In the genomic region with DNA sequence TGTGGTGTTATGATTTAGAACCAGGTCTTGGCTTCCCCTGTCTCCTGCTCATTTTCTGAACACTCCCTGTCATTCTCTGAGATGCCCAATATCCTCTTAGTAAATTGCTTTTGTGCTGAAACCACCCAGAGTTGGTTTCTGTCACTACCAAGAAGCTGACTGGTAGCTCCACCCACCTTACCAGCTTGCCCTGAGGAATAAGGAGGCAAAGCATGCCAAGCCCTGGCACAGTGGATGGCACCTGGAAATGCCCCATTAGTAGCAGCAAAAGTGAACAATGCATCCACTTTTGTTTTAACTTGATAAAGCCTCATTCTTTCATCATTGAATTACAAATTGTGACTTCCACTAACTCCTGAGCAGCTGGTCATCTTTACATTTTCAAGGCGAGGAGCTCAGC, we compare ENCODE assay signal across 2 cellular contexts.
TF ChIP-seq lines count a peak whose summit lies in the region.

No MANE protein-coding gene starts in this region.

TF ChIP-seq in GM23338, 12 proteins besides CTCF, POLR2A, EP300 and RAD21:
- TF ChIP-seq POLR2AphosphoS5 (IDR thresholded peaks at IDR 0.05; ENCODE audit: low read depth) (no peak), JUNB (IDR thresholded peaks at IDR 0.05; ENCODE audit: unreplicated experiment) (no peak), CREB1 (CRISPR knock-in tag; IDR thresholded peaks at IDR 0.05; ENCODE audit: low read depth) (no peak), EZH2phosphoT487 (IDR thresholded peaks at IDR 0.05; ENCODE audit: unreplicated experiment) (no peak), STAT1 (IDR thresholded peaks at IDR 0.05; ENCODE audit: unreplicated experiment) (no peak), ZNF114 (CRISPR knock-in tag; IDR thresholded peaks at IDR 0.05) (no peak)
- TF ChIP-seq, protein P1, sequence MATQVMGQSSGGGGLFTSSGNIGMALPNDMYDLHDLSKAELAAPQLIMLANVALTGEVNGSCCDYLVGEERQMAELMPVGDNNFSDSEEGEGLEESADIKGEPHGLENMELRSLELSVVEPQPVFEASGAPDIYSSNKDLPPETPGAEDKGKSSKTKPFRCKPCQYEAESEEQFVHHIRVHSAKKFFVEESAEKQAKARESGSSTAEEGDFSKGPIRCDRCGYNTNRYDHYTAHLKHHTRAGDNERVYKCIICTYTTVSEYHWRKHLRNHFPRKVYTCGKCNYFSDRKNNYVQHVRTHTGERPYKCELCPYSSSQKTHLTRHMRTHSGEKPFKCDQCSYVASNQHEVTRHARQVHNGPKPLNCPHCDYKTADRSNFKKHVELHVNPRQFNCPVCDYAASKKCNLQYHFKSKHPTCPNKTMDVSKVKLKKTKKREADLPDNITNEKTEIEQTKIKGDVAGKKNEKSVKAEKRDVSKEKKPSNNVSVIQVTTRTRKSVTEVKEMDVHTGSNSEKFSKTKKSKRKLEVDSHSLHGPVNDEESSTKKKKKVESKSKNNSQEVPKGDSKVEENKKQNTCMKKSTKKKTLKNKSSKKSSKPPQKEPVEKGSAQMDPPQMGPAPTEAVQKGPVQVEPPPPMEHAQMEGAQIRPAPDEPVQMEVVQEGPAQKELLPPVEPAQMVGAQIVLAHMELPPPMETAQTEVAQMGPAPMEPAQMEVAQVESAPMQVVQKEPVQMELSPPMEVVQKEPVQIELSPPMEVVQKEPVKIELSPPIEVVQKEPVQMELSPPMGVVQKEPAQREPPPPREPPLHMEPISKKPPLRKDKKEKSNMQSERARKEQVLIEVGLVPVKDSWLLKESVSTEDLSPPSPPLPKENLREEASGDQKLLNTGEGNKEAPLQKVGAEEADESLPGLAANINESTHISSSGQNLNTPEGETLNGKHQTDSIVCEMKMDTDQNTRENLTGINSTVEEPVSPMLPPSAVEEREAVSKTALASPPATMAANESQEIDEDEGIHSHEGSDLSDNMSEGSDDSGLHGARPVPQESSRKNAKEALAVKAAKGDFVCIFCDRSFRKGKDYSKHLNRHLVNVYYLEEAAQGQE (IDR thresholded peaks at IDR 0.05; ENCODE audit: unreplicated experiment): no peak
- TF ChIP-seq, protein P2, sequence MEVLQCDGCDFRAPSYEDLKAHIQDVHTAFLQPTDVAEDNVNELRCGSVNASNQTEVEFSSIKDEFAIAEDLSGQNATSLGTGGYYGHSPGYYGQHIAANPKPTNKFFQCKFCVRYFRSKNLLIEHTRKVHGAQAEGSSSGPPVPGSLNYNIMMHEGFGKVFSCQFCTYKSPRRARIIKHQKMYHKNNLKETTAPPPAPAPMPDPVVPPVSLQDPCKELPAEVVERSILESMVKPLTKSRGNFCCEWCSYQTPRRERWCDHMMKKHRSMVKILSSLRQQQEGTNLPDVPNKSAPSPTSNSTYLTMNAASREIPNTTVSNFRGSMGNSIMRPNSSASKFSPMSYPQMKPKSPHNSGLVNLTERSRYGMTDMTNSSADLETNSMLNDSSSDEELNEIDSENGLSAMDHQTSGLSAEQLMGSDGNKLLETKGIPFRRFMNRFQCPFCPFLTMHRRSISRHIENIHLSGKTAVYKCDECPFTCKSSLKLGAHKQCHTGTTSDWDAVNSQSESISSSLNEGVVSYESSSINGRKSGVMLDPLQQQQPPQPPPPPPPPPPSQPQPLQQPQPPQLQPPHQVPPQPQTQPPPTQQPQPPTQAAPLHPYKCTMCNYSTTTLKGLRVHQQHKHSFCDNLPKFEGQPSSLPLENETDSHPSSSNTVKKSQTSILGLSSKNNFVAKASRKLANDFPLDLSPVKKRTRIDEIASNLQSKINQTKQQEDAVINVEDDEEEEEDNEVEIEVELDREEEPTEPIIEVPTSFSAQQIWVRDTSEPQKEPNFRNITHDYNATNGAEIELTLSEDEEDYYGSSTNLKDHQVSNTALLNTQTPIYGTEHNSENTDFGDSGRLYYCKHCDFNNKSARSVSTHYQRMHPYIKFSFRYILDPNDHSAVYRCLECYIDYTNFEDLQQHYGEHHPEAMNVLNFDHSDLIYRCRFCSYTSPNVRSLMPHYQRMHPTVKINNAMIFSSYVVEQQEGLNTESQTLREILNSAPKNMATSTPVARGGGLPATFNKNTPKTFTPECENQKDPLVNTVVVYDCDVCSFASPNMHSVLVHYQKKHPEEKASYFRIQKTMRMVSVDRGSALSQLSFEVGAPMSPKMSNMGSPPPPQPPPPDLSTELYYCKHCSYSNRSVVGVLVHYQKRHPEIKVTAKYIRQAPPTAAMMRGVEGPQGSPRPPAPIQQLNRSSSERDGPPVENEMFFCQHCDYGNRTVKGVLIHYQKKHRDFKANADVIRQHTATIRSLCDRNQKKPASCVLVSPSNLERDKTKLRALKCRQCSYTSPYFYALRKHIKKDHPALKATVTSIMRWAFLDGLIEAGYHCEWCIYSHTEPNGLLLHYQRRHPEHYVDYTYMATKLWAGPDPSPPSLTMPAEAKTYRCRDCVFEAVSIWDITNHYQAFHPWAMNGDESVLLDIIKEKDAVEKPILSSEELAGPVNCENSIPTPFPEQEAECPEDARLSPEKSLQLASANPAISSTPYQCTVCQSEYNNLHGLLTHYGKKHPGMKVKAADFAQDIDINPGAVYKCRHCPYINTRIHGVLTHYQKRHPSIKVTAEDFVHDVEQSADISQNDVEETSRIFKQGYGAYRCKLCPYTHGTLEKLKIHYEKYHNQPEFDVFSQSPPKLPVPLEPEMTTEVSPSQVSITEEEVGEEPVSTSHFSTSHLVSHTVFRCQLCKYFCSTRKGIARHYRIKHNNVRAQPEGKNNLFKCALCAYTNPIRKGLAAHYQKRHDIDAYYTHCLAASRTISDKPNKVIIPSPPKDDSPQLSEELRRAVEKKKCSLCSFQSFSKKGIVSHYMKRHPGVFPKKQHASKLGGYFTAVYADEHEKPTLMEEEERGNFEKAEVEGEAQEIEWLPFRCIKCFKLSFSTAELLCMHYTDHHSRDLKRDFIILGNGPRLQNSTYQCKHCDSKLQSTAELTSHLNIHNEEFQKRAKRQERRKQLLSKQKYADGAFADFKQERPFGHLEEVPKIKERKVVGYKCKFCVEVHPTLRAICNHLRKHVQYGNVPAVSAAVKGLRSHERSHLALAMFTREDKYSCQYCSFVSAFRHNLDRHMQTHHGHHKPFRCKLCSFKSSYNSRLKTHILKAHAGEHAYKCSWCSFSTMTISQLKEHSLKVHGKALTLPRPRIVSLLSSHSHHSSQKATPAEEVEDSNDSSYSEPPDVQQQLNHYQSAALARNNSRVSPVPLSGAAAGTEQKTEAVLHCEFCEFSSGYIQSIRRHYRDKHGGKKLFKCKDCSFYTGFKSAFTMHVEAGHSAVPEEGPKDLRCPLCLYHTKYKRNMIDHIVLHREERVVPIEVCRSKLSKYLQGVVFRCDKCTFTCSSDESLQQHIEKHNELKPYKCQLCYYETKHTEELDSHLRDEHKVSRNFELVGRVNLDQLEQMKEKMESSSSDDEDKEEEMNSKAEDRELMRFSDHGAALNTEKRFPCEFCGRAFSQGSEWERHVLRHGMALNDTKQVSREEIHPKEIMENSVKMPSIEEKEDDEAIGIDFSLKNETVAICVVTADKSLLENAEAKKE (CRISPR knock-in tag; IDR thresholded peaks at IDR 0.05): no peak
TF ChIP-seq in GM23338: peak in this region for 0.

TF ChIP-seq in H1, 55 proteins besides CTCF, POLR2A, EP300 and RAD21:
- no peak for TF ChIP-seq POLR2AphosphoS5 (IDR thresholded peaks at IDR 0.05; ENCODE audit: low read depth, low read length)
- no peak for TF ChIP-seq SRF (IDR thresholded peaks at IDR 0.05; ENCODE audit: low read depth, low read length)
- no peak for TF ChIP-seq TEAD4 (IDR thresholded peaks at IDR 0.05; ENCODE audit: low read depth, low read length)
- TF ChIP-seq, protein P3, sequence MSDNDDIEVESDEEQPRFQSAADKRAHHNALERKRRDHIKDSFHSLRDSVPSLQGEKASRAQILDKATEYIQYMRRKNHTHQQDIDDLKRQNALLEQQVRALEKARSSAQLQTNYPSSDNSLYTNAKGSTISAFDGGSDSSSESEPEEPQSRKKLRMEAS (IDR thresholded peaks at IDR 0.05): no peak
- TF ChIP-seq SIN3A (conservative IDR thresholded peaks at IDR 0.05 in 1 of 2, IDR thresholded peaks at IDR 0.05 in 1 of 2; ENCODE audit: low read depth in 1 of 2, low read length in 2 of 2): no peak
- TF ChIP-seq BACH1 (IDR thresholded peaks at IDR 0.05; ENCODE audit: low read length): no peak
- no peak for TF ChIP-seq EZH2 (IDR thresholded peaks at IDR 0.05; ENCODE audit: low read depth, low read length, severe bottlenecking)
- no peak for TF ChIP-seq NANOG (IDR thresholded peaks at IDR 0.05; ENCODE audit: insufficient read depth, low read depth, low read length, poor library complexity, severe bottlenecking)
- TF ChIP-seq HDAC2 (IDR thresholded peaks at IDR 0.05; ENCODE audit: borderline replicate concordance in 1 of 2, low read depth in 2 of 2, low read length in 2 of 2): no peak
- TF ChIP-seq PHF8 (conservative IDR thresholded peaks at IDR 0.05; ENCODE audit: low read depth, low read length): no peak
- no peak for TF ChIP-seq SIX5 (IDR thresholded peaks at IDR 0.05; ENCODE audit: low read depth, low read length)
- no peak for TF ChIP-seq ZNF274 (IDR thresholded peaks at IDR 0.05; ENCODE audit: borderline replicate concordance, extremely low read depth, low read length)
- TF ChIP-seq, protein P4, sequence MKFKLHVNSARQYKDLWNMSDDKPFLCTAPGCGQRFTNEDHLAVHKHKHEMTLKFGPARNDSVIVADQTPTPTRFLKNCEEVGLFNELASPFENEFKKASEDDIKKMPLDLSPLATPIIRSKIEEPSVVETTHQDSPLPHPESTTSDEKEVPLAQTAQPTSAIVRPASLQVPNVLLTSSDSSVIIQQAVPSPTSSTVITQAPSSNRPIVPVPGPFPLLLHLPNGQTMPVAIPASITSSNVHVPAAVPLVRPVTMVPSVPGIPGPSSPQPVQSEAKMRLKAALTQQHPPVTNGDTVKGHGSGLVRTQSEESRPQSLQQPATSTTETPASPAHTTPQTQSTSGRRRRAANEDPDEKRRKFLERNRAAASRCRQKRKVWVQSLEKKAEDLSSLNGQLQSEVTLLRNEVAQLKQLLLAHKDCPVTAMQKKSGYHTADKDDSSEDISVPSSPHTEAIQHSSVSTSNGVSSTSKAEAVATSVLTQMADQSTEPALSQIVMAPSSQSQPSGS (IDR thresholded peaks at IDR 0.05; ENCODE audit: low read length): no peak
- TF ChIP-seq JUND (IDR thresholded peaks at IDR 0.05; ENCODE audit: low read length): no peak
TF ChIP-seq in H1: peak in this region for 0.
